8 cellular contexts compared by ENCODE assay signal in the genomic region with DNA sequence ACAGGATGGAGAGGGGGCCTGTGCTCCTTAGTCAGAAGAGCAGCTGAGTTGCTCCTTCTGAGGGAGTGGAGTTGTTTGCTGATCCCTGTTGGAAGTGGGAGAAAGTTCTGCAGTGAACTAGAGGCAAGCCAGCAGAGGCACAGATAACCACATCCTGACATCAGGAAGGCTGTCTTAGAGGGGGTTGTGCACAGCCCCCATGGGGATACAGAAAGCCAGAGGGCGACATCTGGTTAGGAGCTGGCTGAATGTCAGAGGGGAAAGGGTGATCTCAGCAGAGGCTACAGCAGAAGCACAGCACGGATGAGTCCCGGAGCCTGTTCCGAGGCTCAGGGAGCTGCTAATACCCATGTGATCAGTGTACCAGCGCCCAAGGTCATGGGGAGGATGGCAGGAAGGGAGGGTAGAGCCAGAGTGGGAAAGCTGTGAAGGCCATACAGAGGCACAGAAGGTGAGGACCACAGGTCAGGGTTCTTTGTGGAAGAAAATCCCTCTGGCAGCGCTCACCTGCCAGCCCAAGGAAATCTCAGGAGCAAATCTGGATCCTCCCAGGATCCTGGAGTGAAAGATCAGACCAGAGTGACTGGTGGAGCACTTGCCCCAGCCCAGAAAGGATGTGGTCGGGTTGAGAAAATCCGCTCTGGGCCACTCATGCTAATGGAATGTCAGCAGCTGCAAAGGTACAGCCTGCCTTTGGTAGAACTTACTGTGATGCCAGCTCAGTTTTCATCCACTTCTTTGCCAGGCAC.
A peak's percentile ranks its signal among the peaks of the same experiment; 100 is the strongest.
DNase-seq lines count a peak whose midpoint lies in the region; ATAC-seq and TF ChIP-seq lines count a peak whose summit lies in the region.

No MANE protein-coding gene starts in this region.

- TF ChIP-seq POLR2A in breast epithelium (IDR thresholded peaks at IDR 0.05) (no peak), thyroid gland (IDR thresholded peaks at IDR 0.05) (no peak)

- TF ChIP-seq CTCF in AG10803 (conservative IDR thresholded peaks at IDR 0.05; ENCODE audit: low read length) (peak; percentile 17; the same call in 1 of the 2 replicates), breast epithelium (IDR thresholded peaks at IDR 0.05) (no peak), thyroid gland (IDR thresholded peaks at IDR 0.05) (no peak)

- H3K9me3 ChIP-seq in breast epithelium (no peaks in the 10 kb centered on the region), thyroid gland (no peaks in the 10 kb centered on the region)

- 75 to 78% methylated on average over 6 to 8 of the region's 8 CpGs for WGBS in thyroid gland, 2 donors

- peaks cover 9 to 11% of the 10 kb centered on the region in 2 donors for H3K4me1 ChIP-seq in breast epithelium
- H3K4me1 ChIP-seq in thyroid gland: peaks cover 0 to 35% of the 10 kb centered on the region in 2 donors

- H3K27me3 ChIP-seq in breast epithelium (no peaks in the 10 kb centered on the region), thyroid gland (no peaks in the 10 kb centered on the region)

- ATAC-seq in left colon: peak; percentile 30
- ATAC-seq in GM19035 (IDR thresholded peaks at IDR 0.05; ENCODE audit: unreplicated experiment): no peak

- intact Hi-C loops in breast epithelium (cut with DNase I; ENCODE audit: low total_unique reads) (no loop called here), left colon (cut with DNase I, micrococcal nuclease) (no loop called here), thyroid gland (cut with DNase I) (no loop called here)

- DNase-seq in AG10803 (ENCODE audit: low read depth) (peak; percentile 96), Kasumi-1 (lab: John Stamatoyannopoulos, UW) (peak; percentile 18), breast epithelium (ENCODE audit: low spot score in 2 of 2) (peak in 1 of 2 donors; percentile 84), left colon (no peak), thyroid gland (peak; percentile 53 to 61), NOMO-1 treated with dmso at 0.1 percent for 144 hours (lab: John Stamatoyannopoulos, UW; ENCODE audit: unreplicated experiment) (no peak)
- no peak for DNase-seq in stimulated activated CD8-positive, alpha-beta memory T cell treated with anti-CD3 and anti-CD28 coated beads, Interleukin-4, amount 100 ng/mL, for 48 hours

- H3K27ac ChIP-seq in breast epithelium (peak overlapping the region; percentile 85 to 91), thyroid gland (peak overlapping the region; percentile 32 to 71 (median 35))

- H3K4me3 ChIP-seq in AG10803 (ENCODE audit: low read length): peak overlapping the region; percentile 50
- no peak overlapping the region for H3K4me3 ChIP-seq in breast epithelium
- H3K4me3 ChIP-seq in thyroid gland (replicated peaks in 1 of 3): no peak overlapping the region

- H3K36me3 ChIP-seq in breast epithelium (no peaks in the 10 kb centered on the region), thyroid gland (peaks cover 9 to 22% of the 10 kb centered on the region in 2 donors)

Comparison
In these comparisons a context has a peak if more than half of its experiments do, and no peak if none do; other contexts are left out.
1. DNase-seq: peak in AG10803 (single experiment), Kasumi-1 (2 of 2) and thyroid gland (2 of 2); none in left colon (0 of 2), NOMO-1 treated with dmso at 0.1 percent for 144 hours (single experiment) and stimulated activated CD8-positive, alpha-beta memory T cell treated with anti-CD3 and anti-CD28 coated beads, Interleukin-4, amount 100 ng/mL, for 48 hours (single experiment).